8 cellular contexts compared by ENCODE assay signal in the genomic region with DNA sequence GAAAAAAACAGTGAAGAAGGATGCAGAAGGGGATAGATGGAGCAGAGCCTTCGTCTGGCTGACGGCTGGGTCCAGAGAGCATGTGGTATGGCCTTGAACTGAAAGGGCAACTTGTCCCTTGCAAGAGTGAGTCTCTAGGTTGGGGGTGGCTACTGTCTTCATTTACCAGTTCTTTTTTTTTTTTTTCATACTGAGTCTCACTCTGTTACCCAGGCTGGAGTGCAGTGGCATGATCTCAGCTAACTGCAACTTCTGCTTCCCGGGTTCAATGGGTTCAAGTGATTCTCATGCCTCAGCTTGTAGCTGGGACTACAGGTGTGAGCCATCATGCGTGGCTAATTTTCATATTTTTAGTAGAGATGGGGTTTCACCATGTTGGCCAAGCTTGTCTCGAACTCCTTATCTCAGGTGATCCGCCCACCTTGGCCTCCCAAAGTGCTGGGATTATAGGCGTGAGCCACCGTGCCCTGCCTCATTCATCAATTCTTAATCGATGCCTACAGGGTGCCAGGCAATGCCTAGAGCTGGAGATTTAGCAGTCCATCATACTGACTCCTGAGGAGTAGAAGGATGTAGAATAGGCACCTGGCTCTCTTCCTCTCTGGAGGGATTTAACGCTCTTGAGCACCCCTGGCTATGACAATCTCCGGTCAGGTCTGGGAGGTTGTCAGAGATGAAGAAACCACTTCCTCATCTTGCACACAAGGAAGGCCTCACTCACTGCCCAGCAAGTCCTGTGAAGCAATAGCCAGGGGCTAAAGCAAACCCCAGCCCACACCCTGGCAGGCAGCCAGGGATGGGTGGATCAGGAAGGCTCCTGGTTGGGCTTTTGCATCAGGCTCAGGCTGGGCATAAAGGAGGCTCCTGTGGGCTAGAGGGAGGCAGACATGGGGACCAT. TPM values are rescaled to one million over a fixed set of nuclear protein-coding genes. Genes with fewer than 3 reads are reported as not detected.
DNase-seq lines count a peak whose midpoint lies in the region; ATAC-seq and TF ChIP-seq lines count a peak whose summit lies in the region.

A gene with protein sequence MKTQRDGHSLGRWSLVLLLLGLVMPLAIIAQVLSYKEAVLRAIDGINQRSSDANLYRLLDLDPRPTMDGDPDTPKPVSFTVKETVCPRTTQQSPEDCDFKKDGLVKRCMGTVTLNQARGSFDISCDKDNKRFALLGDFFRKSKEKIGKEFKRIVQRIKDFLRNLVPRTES (plus strand): TSS at position 880 of the 898 bp plus-strand sequence. CDS start 17 bp downstream, at position 897.

- H3K4me3 ChIP-seq in stomach, result no peak within 1 kb of the TSS

- TF ChIP-seq EP300 in stomach (IDR thresholded peaks at IDR 0.05), result no peak

- no peak for TF ChIP-seq CTCF in stomach (IDR thresholded peaks at IDR 0.05)

- H3K27ac ChIP-seq in stomach, result peak within 1 kb of the TSS in 2 of 5 donors; percentile 45 to 53

- TF ChIP-seq POLR2A in stomach (IDR thresholded peaks at IDR 0.05), result no peak
- TF ChIP-seq POLR2A in GM18505 (IDR thresholded peaks at IDR 0.05; ENCODE audit: borderline replicate concordance, extremely low read depth, insufficient read depth, insufficient read length), result no peak

- 77 to 87% (median 83%) methylated on average over 11 of the region's 11 CpGs for WGBS in stomach, 5 donors

- intact Hi-C loops in Right ventricle myocardium superior (cut with DNase I) (no loop called here), stomach (cut with DNase I; ENCODE audit: low total_unique reads) (no loop called here)

- no peaks in the 10 kb centered on the region for H3K36me3 ChIP-seq in stomach

- DNase-seq in NCI-H1694 treated with DMSO at 0.1 percent for 48 hours (lab: John Stamatoyannopoulos, UW) (peak; percentile 0), NCI-H1694 (lab: John Stamatoyannopoulos, UW) (no peak), SIG-M5 treated with dmso at 0.1 percent for 504 hours (lab: John Stamatoyannopoulos, UW; ENCODE audit: unreplicated experiment) (peak; percentile 97), Right ventricle myocardium superior (peak; percentile 89), stomach (peak; percentile 61)
- no peak for DNase-seq in stimulated activated CD4-positive, alpha-beta T cell treated with anti-CD3 and anti-CD28 coated beads, Interleukin-4, amount 100 ng/mL, for 24 hours

- ATAC-seq in HG03066 (IDR thresholded peaks at IDR 0.05; ENCODE audit: low read depth, unreplicated experiment) (peak; percentile 77), Right ventricle myocardium superior (ENCODE audit: poor library complexity) (peak; percentile 42), GM18505 (IDR thresholded peaks at IDR 0.05; ENCODE audit: unreplicated experiment) (no peak)

- H3K9me3 ChIP-seq in stomach, result no peaks in the 10 kb centered on the region

- no peaks in the 10 kb centered on the region for H3K27me3 ChIP-seq in stomach

- H3K4me1 ChIP-seq in stomach, result peaks cover 0 to 6% (median 0%) of the 10 kb centered on the region in 4 donors

RNA-seq across cellular contexts. Expression of the gene that starts here (rescaled TPM):
- total RNA-seq in Right ventricle myocardium superior (not detected), stomach (under 1 TPM in 1 of 5 donors, not detected in 4; 0.92 TPM)
- 1 to 10 TPM in 1 of 3 donors, under 1 TPM in 1, not detected in 1; 0.87 to 1.4 TPM for polyA plus RNA-seq in stomach

Comparison
In these comparisons a context has a peak if more than half of its experiments do, and no peak if none do; other contexts are left out.
1. DNase-seq: peak in NCI-H1694 treated with DMSO at 0.1 percent for 48 hours (single experiment), SIG-M5 treated with dmso at 0.1 percent for 504 hours (single experiment) and stomach (single experiment); none in NCI-H1694 (single experiment) and stimulated activated CD4-positive, alpha-beta T cell treated with anti-CD3 and anti-CD28 coated beads, Interleukin-4, amount 100 ng/mL, for 24 hours (single experiment).
2. Peak in DNase-seq and ATAC-seq in Right ventricle myocardium superior; RNA of the gene not detected or under 1 TPM.